In genomic region chr12:93378373-93379310, GRCh38 we compare ENCODE assay signal across 8 cellular contexts. TPM values are rescaled to one million over a fixed set of nuclear protein-coding genes. Genes with fewer than 3 reads are reported as not detected.
DNase-seq lines count a peak whose midpoint lies in the region; TF ChIP-seq lines count a peak whose summit lies in the region.

No MANE protein-coding gene starts in this region.

- TF ChIP-seq CTCF in MM.1S (IDR thresholded peaks at IDR 0.05; ENCODE audit: low read length) (no peak), ascending aorta (IDR thresholded peaks at IDR 0.05) (no peak)

- peak overlapping the region; percentile 52 for H2AFZ ChIP-seq in MM.1S (ENCODE audit: low read length)

- intact Hi-C loops in ascending aorta (cut with DNase I) = loop anchor here (5.0 kb wide), 5 partner anchors 141 to 451 kb away; partner anchors contain the start of gene EEA1

- H3K4me1 ChIP-seq in HAP-1 (peaks cover 39% of the 10 kb centered on the region), MM.1S (ENCODE audit: low read length) (peaks cover 8% of the 10 kb centered on the region; the same call in 1 of the 2 replicates), ascending aorta (peaks cover 5 to 33% of the 10 kb centered on the region in 2 donors), iPS-15b (ENCODE audit: control insufficient read depth, insufficient read depth, low read length) (peaks cover 26% of the 10 kb centered on the region)

- no peaks in the 10 kb centered on the region for H3K9me2 ChIP-seq in MM.1S (replicated peaks; ENCODE audit: insufficient read depth, low read length)

- peaks cover 8% of the 10 kb centered on the region; the same call in 1 of the 2 replicates for H4K20me1 ChIP-seq in MM.1S (ENCODE audit: insufficient read depth, low read length)

- no peaks in the 10 kb centered on the region for H3K9me3 Mint-ChIP-seq in T-helper 2 cell treated with Interferon-gamma antibody and Interleukin-4, amounts not matched to agents 5 μg/mL and 100 μg/mL, for 36 hours

- H3K4me1 Mint-ChIP-seq in T-helper 2 cell treated with Interferon-gamma antibody and Interleukin-4, amounts not matched to agents 5 μg/mL and 100 μg/mL, for 36 hours (ENCODE audit: low read depth) = peaks cover 40% of the 10 kb centered on the region

- no peaks in the 10 kb centered on the region for H3F3A ChIP-seq in MM.1S (ENCODE audit: insufficient read depth, low read length)

- H3K4me2 ChIP-seq in MM.1S (ENCODE audit: low read depth, low read length) = peak overlapping the region; percentile 89

- peak; percentile 30 to 60 for DNase-seq in HAP-1 (ENCODE audit: low spot score in 2 of 2)
- DNase-seq in MM.1S = peak; percentile 38
- DNase-seq in T-helper 2 cell treated with Interferon-gamma antibody and Interleukin-4, amounts not matched to agents 5 μg/mL and 100 μg/mL, for 36 hours (ENCODE audit: low spot score) = peak; percentile 55
- peak in 1 of 2 donors; percentile 74 for DNase-seq in ascending aorta (ENCODE audit: low spot score in 2 of 2)
- no peak for DNase-seq in mucosa of gallbladder (ENCODE audit: low spot score)

- H3K4me3 ChIP-seq in GM08714 (ENCODE audit: low read length) (peak overlapping the region; percentile 98), HAP-1 (peak overlapping the region; percentile 79), MM.1S (ENCODE audit: low read length) (peak overlapping the region; percentile 77), ascending aorta (peak overlapping the region; percentile 56 to 93), iPS-15b (ENCODE audit: low read depth, low read length) (peak overlapping the region; percentile 97), skin epidermis (peak overlapping the region; percentile 44 to 94 (median 85))

- H3K36me3 ChIP-seq in HAP-1 (replicated peaks) (peaks cover 6% of the 10 kb centered on the region), MM.1S (replicated peaks; ENCODE audit: insufficient read depth, low read length) (no peaks in the 10 kb centered on the region), ascending aorta (no peaks in the 10 kb centered on the region), iPS-15b (ENCODE audit: control insufficient read depth, insufficient read depth, low read length) (no peaks in the 10 kb centered on the region)

- peak overlapping the region; percentile 86 for H3K9ac ChIP-seq in MM.1S (ENCODE audit: low read length)
- H3K9ac ChIP-seq in iPS-15b (ENCODE audit: low read depth, low read length) = peak overlapping the region; percentile 79

- peaks cover 55% of the 10 kb centered on the region for H3K79me2 ChIP-seq in MM.1S (ENCODE audit: low read length)

- no peaks in the 10 kb centered on the region for H3K27me3 ChIP-seq in HAP-1 (ENCODE audit: low read depth)
- no peaks in the 10 kb centered on the region for H3K27me3 ChIP-seq in MM.1S (replicated peaks; ENCODE audit: insufficient read depth, low read length)
- no peaks in the 10 kb centered on the region for H3K27me3 ChIP-seq in ascending aorta
- H3K27me3 ChIP-seq in iPS-15b (ENCODE audit: control insufficient read depth, insufficient read depth, low read length) = no peaks in the 10 kb centered on the region

- peak overlapping the region; percentile 100 for H3K27ac Mint-ChIP-seq in T-helper 2 cell treated with Interferon-gamma antibody and Interleukin-4, amounts not matched to agents 5 μg/mL and 100 μg/mL, for 36 hours

- peaks cover 9% of the 10 kb centered on the region for H3K36me3 Mint-ChIP-seq in T-helper 2 cell treated with Interferon-gamma antibody and Interleukin-4, amounts not matched to agents 5 μg/mL and 100 μg/mL, for 36 hours (ENCODE audit: low read depth)

- peak overlapping the region; percentile 61; the same call in 1 of the 2 replicates for H3K27ac ChIP-seq in MM.1S (ENCODE audit: low read length)
- H3K27ac ChIP-seq in ascending aorta = peak overlapping the region; percentile 96 to 99
- peak overlapping the region; percentile 62 to 96 (median 93) for H3K27ac ChIP-seq in skin epidermis

- in situ Hi-C loops in HAP-1 (cut with MboI; ENCODE audit: low sequenced_read_pairs) = no loop called here

- H3K27me3 Mint-ChIP-seq in T-helper 2 cell treated with Interferon-gamma antibody and Interleukin-4, amounts not matched to agents 5 μg/mL and 100 μg/mL, for 36 hours (ENCODE audit: low read depth) = no peaks in the 10 kb centered on the region

- no peaks in the 10 kb centered on the region for H3K9me3 ChIP-seq in HAP-1
- no peaks in the 10 kb centered on the region for H3K9me3 ChIP-seq in MM.1S (replicated peaks; ENCODE audit: insufficient read depth, low read length)
- no peaks in the 10 kb centered on the region for H3K9me3 ChIP-seq in ascending aorta
- no peaks in the 10 kb centered on the region for H3K9me3 ChIP-seq in iPS-15b (ENCODE audit: control insufficient read depth, insufficient read depth, low read length)

- H3K4me3 Mint-ChIP-seq in T-helper 2 cell treated with Interferon-gamma antibody and Interleukin-4, amounts not matched to agents 5 μg/mL and 100 μg/mL, for 36 hours = peak overlapping the region; percentile 98

RNA-seq across cellular contexts. Expression of gene NUDT4, which starts 0.9 kb away (rescaled TPM):
- 117 TPM for total RNA-seq in ascending aorta
- 393 TPM for total RNA-seq in mucosa of gallbladder
